In genomic region chr7:151089893-151090730, GRCh38 we compare ENCODE assay signal across 9 cellular contexts. TPM values are rescaled to one million over a fixed set of nuclear protein-coding genes. Genes with fewer than 3 reads are reported as not detected.
DNase-seq lines count a peak whose midpoint lies in the region; ATAC-seq, FAIRE-seq and TF ChIP-seq lines count a peak whose summit lies in the region.
"Had no signal": no experiment of that assay in that cellular context is flagged by ENCODE, and none has a peak within 500 bp of the region (broad histone marks: within the 10 kb centered on the region; RNA-seq: fewer than 3 reads in every experiment).

No MANE protein-coding gene starts in this region.

- H3K9me3 ChIP-seq in HUES64 (ENCODE audit: insufficient read depth, low read depth, low read length): no peaks in the 10 kb centered on the region
- H3K9me3 ChIP-seq in HepG2 (ENCODE audit: low read length): no peaks in the 10 kb centered on the region
- H3K9me3 ChIP-seq in smooth muscle cell (replicated peaks; ENCODE audit: low read depth): no peaks in the 10 kb centered on the region

- peak in 1 of 61 donors; percentile 91 for DNase-seq in caudate nucleus (lab: John Stamatoyannopoulos, UW)
- DNase-seq in HepG2 (ENCODE audit: low spot score): no peak
- no peak for DNase-seq in smooth muscle cell (lab: John Stamatoyannopoulos, UW; ENCODE audit: unreplicated experiment)
- no peak for DNase-seq in SW 1271 (lab: John Stamatoyannopoulos, UW)
- DNase-seq in head of caudate nucleus: no peak
- DNase-seq in GDM1 (lab: John Stamatoyannopoulos, UW): no peak
- DNase-seq: RPMI8226 had no signal

- TF ChIP-seq EP300 in HepG2 (IDR thresholded peaks at IDR 0.05; ENCODE audit: low read depth in 2 of 2, low read length in 2 of 2) (no peak), HepG2 (CRISPR knock-in tag; IDR thresholded peaks at IDR 0.05; ENCODE audit: borderline replicate concordance) (no peak)

- CTCF ChIA-PET in HepG2 (lab: Yijun Ruan, JAX; ENCODE audit: low intra/inter-chr PET ratio, low total read pairs): no interaction called here

- TF ChIP-seq RAD21 in HepG2 (CRISPR knock-in tag; IDR thresholded peaks at IDR 0.05): no peak

- no peak for FAIRE-seq in HepG2 (lab: Jason Lieb, UNC)

- H3K79me2 ChIP-seq in HepG2 (ENCODE audit: insufficient read depth, low read length): peaks cover 82% of the 10 kb centered on the region
- peaks cover 81% of the 10 kb centered on the region for H3K79me2 ChIP-seq in smooth muscle cell (ENCODE audit: low read depth)

- H3K4me1 ChIP-seq in HUES64 (ENCODE audit: insufficient read depth, low read length): peaks cover 26% of the 10 kb centered on the region
- peaks cover 49% of the 10 kb centered on the region for H3K4me1 ChIP-seq in HepG2 (ENCODE audit: insufficient read depth, low read length)
- H3K4me1 ChIP-seq in smooth muscle cell (ENCODE audit: low read depth): peaks cover 28% of the 10 kb centered on the region

- POLR2A ChIA-PET in HepG2 (lab: Yijun Ruan, JAX): interaction anchor here (0.6 to 6.7 kb wide), 4 partner anchors 13 to 62 kb away, joined by 3 to 82 read pairs (median 6); partner anchors contain the start of gene ABCB8

- H4K20me1 ChIP-seq in HepG2 (ENCODE audit: insufficient read depth, low read length): peaks cover 63% of the 10 kb centered on the region
- peaks cover 82% of the 10 kb centered on the region for H4K20me1 ChIP-seq in smooth muscle cell (ENCODE audit: low read depth)

- no peak for TF ChIP-seq CTCF in HepG2 (CRISPR knock-in tag; IDR thresholded peaks at IDR 0.05)
- TF ChIP-seq CTCF in smooth muscle cell (IDR thresholded peaks at IDR 0.05; ENCODE audit: borderline replicate concordance, insufficient read depth, poor library complexity, severe bottlenecking): no peak

- WGBS in HUES64: 83% methylated on average over 22 of the region's 22 CpGs
- 91% methylated on average over 17 of the region's 22 CpGs for WGBS in HepG2 (ENCODE audit: low lambda C conversion rate)
- 84% methylated on average over 17 of the region's 22 CpGs for WGBS in smooth muscle cell (ENCODE audit: low lambda C conversion rate)

- no peak for ATAC-seq in HepG2
- ATAC-seq in HG03097 (IDR thresholded peaks at IDR 0.05; ENCODE audit: low FRiP score, unreplicated experiment): no peak

- BruUV-seq in HepG2 (replicated peaks; lab: Mats Ljungman, UMichigan): no TSS peak

- H3K9ac ChIP-seq in HUES64 (ENCODE audit: low read depth, low read length) (no peak overlapping the region), HepG2 (ENCODE audit: insufficient read depth, low read depth, low read length) (peak overlapping the region; percentile 88; the same call in 1 of the 2 replicates), smooth muscle cell (ENCODE audit: low read depth) (peak overlapping the region; percentile 84)

- H3K27me3 ChIP-seq in HUES64 (ENCODE audit: insufficient read depth, low read length) (peaks cover 35% of the 10 kb centered on the region), HepG2 (ENCODE audit: control insufficient read depth in 1 of 2, insufficient read depth in 2 of 2, low read length in 2 of 2) (no peaks in the 10 kb centered on the region), smooth muscle cell (ENCODE audit: low read depth) (no peaks in the 10 kb centered on the region)

- H3K4me2 ChIP-seq in HepG2 (ENCODE audit: low read depth, low read length): peak overlapping the region; percentile 97
- peak overlapping the region; percentile 92 for H3K4me2 ChIP-seq in smooth muscle cell

- TF ChIP-seq POLR2A in HepG2 (IDR thresholded peaks at IDR 0.05; ENCODE audit: insufficient read depth in 1 of 2, low read depth in 2 of 2, low read length in 2 of 2): no peak

- 0 out of 2 replicates have a peak overlapping the region, but pooled peaks have one; percentile 74 for H3K4me3 ChIP-seq in HUES64 (ENCODE audit: low read length)
- peak overlapping the region in 1 of 3 experiments; percentile 98; a peak in 1 of 6 replicates for H3K4me3 ChIP-seq in HepG2 (replicated peaks in 1 of 3; ENCODE audit: insufficient read depth in 1 of 3, low read depth in 2 of 3, low read length in 3 of 3)
- H3K4me3 ChIP-seq in smooth muscle cell: no peak overlapping the region

- H3K36me3 ChIP-seq in HUES64 (ENCODE audit: insufficient read depth, low read length) (peaks cover 2% of the 10 kb centered on the region; the same call in 1 of the 2 replicates), HepG2 (replicated peaks in 1 of 2; ENCODE audit: control insufficient read depth in 1 of 2, insufficient read depth in 2 of 2, low read length in 2 of 2) (peaks cover 8 to 32% of the 10 kb centered on the region in 2 experiments; a peak in 4 of 5 replicates), smooth muscle cell (ENCODE audit: low read depth) (no peaks in the 10 kb centered on the region)

- intact Hi-C loops in HepG2 (cut with micrococcal nuclease; ENCODE audit: unreplicated experiment): loop anchor here (10.0 kb wide), 1 partner anchor 155 kb away; the partner anchor contains the start of gene SMARCD3
- intact Hi-C loops in head of caudate nucleus (cut with DNase I): no loop called here

- H3F3A ChIP-seq in smooth muscle cell (ENCODE audit: low read depth): peaks cover 21% of the 10 kb centered on the region

- H3K27ac ChIP-seq in HUES64 (ENCODE audit: low read depth, low read length) (no peak overlapping the region), caudate nucleus (ENCODE audit: low read depth, low read length) (peak overlapping the region; percentile 64), HepG2 (ENCODE audit: extremely low read length, insufficient read depth, low read length) (peak overlapping the region; percentile 70), smooth muscle cell (ENCODE audit: low read depth) (peak overlapping the region; percentile 93)

- H2AFZ ChIP-seq in HepG2 (ENCODE audit: low read length): no peak overlapping the region
- no peak overlapping the region for H2AFZ ChIP-seq in smooth muscle cell (ENCODE audit: low read depth)

- in situ Hi-C loops in HepG2 (cut with HindIII; ENCODE audit: extremely low pct_ligation_motif_present, low pct_unique_long_range_greater_than_20kb): no loop called here

RNA-seq across cellular contexts. Expression of gene AGAP3, which starts 3.8 kb away (rescaled TPM):
- 36.3 TPM for polyA plus RNA-seq in HUES64 (2013, experiment 1 of 2)
- polyA plus RNA-seq in HUES64 (2013, experiment 2 of 2): 35.4 TPM
- total RNA-seq in HepG2 (2016; rRNA removed; fragmentation: Illumina TruSeq; extraction: Trizol) (24.9 and 31.3 TPM in 2 replicates), smooth muscle cell (27.2 and 29.8 TPM in 2 replicates)
- total RNA-seq in HepG2 (2016; cell fraction: cytosol; rRNA removed; fragmentation: Illumina TruSeq; extraction: Trizol; ENCODE audit: low read depth): 26.6 and 28.2 TPM in 2 replicates
- 24.2 and 30.5 TPM in 2 replicates for total RNA-seq in HepG2 (2016; cell fraction: insoluble cytoplasmic fraction; rRNA removed; fragmentation: Illumina TruSeq; extraction: Trizol)
- total RNA-seq in HepG2 (2016; cell fraction: membrane; rRNA removed; fragmentation: Illumina TruSeq; extraction: Trizol): 34.8 and 39.9 TPM in 2 replicates
- 26.5 and 31.8 TPM in 2 replicates for total RNA-seq in HepG2 (2016; cell fraction: nucleus; rRNA removed; fragmentation: Illumina TruSeq; extraction: Trizol)
- polyA plus RNA-seq in HepG2 (2011; rRNA removed) (61.4 and 62.0 TPM in 2 replicates), smooth muscle cell (51.4 and 87.3 TPM in 2 replicates)
- polyA plus RNA-seq in HepG2 (2011; cell fraction: cytosol; rRNA removed): 54.9 and 70.5 TPM in 2 replicates
- 255 and 313 TPM in 2 replicates for polyA plus RNA-seq in HepG2 (2011; cell fraction: nucleus; rRNA removed)
- 46.4 and 66.8 TPM in 2 replicates for polyA plus RNA-seq in HepG2 (2012)
- 23.3 and 25.2 TPM in 2 replicates for polyA plus RNA-seq in HepG2 (2016; cell fraction: cytosol; fragmentation: Illumina TruSeq; extraction: Trizol; ENCODE audit: low read depth)
- polyA plus RNA-seq in HepG2 (2016; cell fraction: insoluble cytoplasmic fraction; fragmentation: Illumina TruSeq; extraction: Trizol; ENCODE audit: low read depth): 36.6 and 44.9 TPM in 2 replicates
- polyA plus RNA-seq in HepG2 (2016; cell fraction: membrane; fragmentation: Illumina TruSeq; extraction: Trizol; ENCODE audit: low read depth): 48.3 and 57.9 TPM in 2 replicates
- 94.3 and 94.4 TPM in 2 replicates for polyA plus RNA-seq in HepG2 (2016; cell fraction: nucleus; fragmentation: Illumina TruSeq; extraction: Trizol; ENCODE audit: insufficient read depth, low read depth)
- 70.7 and 91.8 TPM in 2 replicates for polyA minus RNA-seq in HepG2 (2011; rRNA and poly(A)+ RNA removed; ENCODE audit: low replicate concordance)
- 43.3 and 46.7 TPM in 2 replicates for polyA minus RNA-seq in HepG2 (2011; cell fraction: cytosol; rRNA and poly(A)+ RNA removed)
- polyA minus RNA-seq in HepG2 (2011; cell fraction: nucleus; rRNA and poly(A)+ RNA removed): 71.4 and 81.1 TPM in 2 replicates

RNA-seq across cellular contexts. Expression of gene TMUB1, which starts 6.8 kb away (rescaled TPM):
- polyA plus RNA-seq in HUES64 (2013, experiment 1 of 2): 34.7 TPM
- polyA plus RNA-seq in HUES64 (2013, experiment 2 of 2): 37.9 TPM
- 31.8 and 51.6 TPM in 2 replicates for total RNA-seq in HepG2 (2016; rRNA removed; fragmentation: Illumina TruSeq; extraction: Trizol)
- total RNA-seq in HepG2 (2016; cell fraction: cytosol; rRNA removed; fragmentation: Illumina TruSeq; extraction: Trizol; ENCODE audit: low read depth): 65.7 and 75.8 TPM in 2 replicates
- 32.2 and 52.0 TPM in 2 replicates for total RNA-seq in HepG2 (2016; cell fraction: insoluble cytoplasmic fraction; rRNA removed; fragmentation: Illumina TruSeq; extraction: Trizol)
- 89.1 and 106 TPM in 2 replicates for total RNA-seq in HepG2 (2016; cell fraction: membrane; rRNA removed; fragmentation: Illumina TruSeq; extraction: Trizol)
- total RNA-seq in HepG2 (2016; cell fraction: nucleus; rRNA removed; fragmentation: Illumina TruSeq; extraction: Trizol): 25.0 and 26.7 TPM in 2 replicates
- polyA plus RNA-seq in HepG2 (2011; rRNA removed): 44.8 and 47.8 TPM in 2 replicates
- 27.8 and 54.6 TPM in 2 replicates for polyA plus RNA-seq in HepG2 (2011; cell fraction: cytosol; rRNA removed)
- 66.5 and 75.5 TPM in 2 replicates for polyA plus RNA-seq in HepG2 (2011; cell fraction: nucleus; rRNA removed)
- polyA plus RNA-seq in HepG2 (2012): 33.8 and 40.3 TPM in 2 replicates
- polyA plus RNA-seq in HepG2 (2016; cell fraction: cytosol; fragmentation: Illumina TruSeq; extraction: Trizol; ENCODE audit: low read depth): 123 and 138 TPM in 2 replicates
- 51.6 and 55.5 TPM in 2 replicates for polyA plus RNA-seq in HepG2 (2016; cell fraction: insoluble cytoplasmic fraction; fragmentation: Illumina TruSeq; extraction: Trizol; ENCODE audit: low read depth)
- 146 and 154 TPM in 2 replicates for polyA plus RNA-seq in HepG2 (2016; cell fraction: membrane; fragmentation: Illumina TruSeq; extraction: Trizol; ENCODE audit: low read depth)
- 85.5 and 89.1 TPM in 2 replicates for polyA plus RNA-seq in HepG2 (2016; cell fraction: nucleus; fragmentation: Illumina TruSeq; extraction: Trizol; ENCODE audit: insufficient read depth, low read depth)
- polyA minus RNA-seq in HepG2 (2011; rRNA and poly(A)+ RNA removed; ENCODE audit: low replicate concordance): 5.6 and 25.8 TPM in 2 replicates
- 22.8 and 25.2 TPM in 2 replicates for polyA minus RNA-seq in HepG2 (2011; cell fraction: cytosol; rRNA and poly(A)+ RNA removed)
- 5.6 and 6.3 TPM in 2 replicates for polyA minus RNA-seq in HepG2 (2011; cell fraction: nucleus; rRNA and poly(A)+ RNA removed)
- total RNA-seq in smooth muscle cell: 30.3 and 35.9 TPM in 2 replicates
- 69.8 and 70.4 TPM in 2 replicates for polyA plus RNA-seq in smooth muscle cell

RNA-seq across cellular contexts. Expression of gene FASTK, which starts 9.5 kb away (rescaled TPM):
- polyA plus RNA-seq in HUES64 (2013, experiment 1 of 2): 39.7 TPM
- polyA plus RNA-seq in HUES64 (2013, experiment 2 of 2): 35.6 TPM
- 33.0 and 52.9 TPM in 2 replicates for total RNA-seq in HepG2 (2016; rRNA removed; fragmentation: Illumina TruSeq; extraction: Trizol)
- total RNA-seq in HepG2 (2016; cell fraction: cytosol; rRNA removed; fragmentation: Illumina TruSeq; extraction: Trizol; ENCODE audit: low read depth): 29.1 and 30.5 TPM in 2 replicates
- 32.4 and 60.3 TPM in 2 replicates for total RNA-seq in HepG2 (2016; cell fraction: insoluble cytoplasmic fraction; rRNA removed; fragmentation: Illumina TruSeq; extraction: Trizol)
- total RNA-seq in HepG2 (2016; cell fraction: membrane; rRNA removed; fragmentation: Illumina TruSeq; extraction: Trizol): 41.0 and 43.4 TPM in 2 replicates
- total RNA-seq in HepG2 (2016; cell fraction: nucleus; rRNA removed; fragmentation: Illumina TruSeq; extraction: Trizol): 51.3 and 66.2 TPM in 2 replicates
- polyA plus RNA-seq in HepG2 (2011; rRNA removed): 55.7 and 69.5 TPM in 2 replicates
- polyA plus RNA-seq in HepG2 (2011; cell fraction: cytosol; rRNA removed): 26.4 and 50.0 TPM in 2 replicates
- polyA plus RNA-seq in HepG2 (2011; cell fraction: nucleus; rRNA removed): 502 and 643 TPM in 2 replicates
- 25.5 and 34.3 TPM in 2 replicates for polyA plus RNA-seq in HepG2 (2012)
- polyA plus RNA-seq in HepG2 (2016; cell fraction: cytosol; fragmentation: Illumina TruSeq; extraction: Trizol; ENCODE audit: low read depth): 23.6 and 24.6 TPM in 2 replicates
- 29.6 and 34.7 TPM in 2 replicates for polyA plus RNA-seq in HepG2 (2016; cell fraction: insoluble cytoplasmic fraction; fragmentation: Illumina TruSeq; extraction: Trizol; ENCODE audit: low read depth)
- polyA plus RNA-seq in HepG2 (2016; cell fraction: membrane; fragmentation: Illumina TruSeq; extraction: Trizol; ENCODE audit: low read depth): 31.2 and 34.1 TPM in 2 replicates
- polyA plus RNA-seq in HepG2 (2016; cell fraction: nucleus; fragmentation: Illumina TruSeq; extraction: Trizol; ENCODE audit: insufficient read depth, low read depth): 122 and 126 TPM in 2 replicates
- 72.5 and 75.7 TPM in 2 replicates for polyA minus RNA-seq in HepG2 (2011; rRNA and poly(A)+ RNA removed; ENCODE audit: low replicate concordance)
- 14.0 and 16.2 TPM in 2 replicates for polyA minus RNA-seq in HepG2 (2011; cell fraction: cytosol; rRNA and poly(A)+ RNA removed)
- 80.8 and 95.9 TPM in 2 replicates for polyA minus RNA-seq in HepG2 (2011; cell fraction: nucleus; rRNA and poly(A)+ RNA removed)
- total RNA-seq in smooth muscle cell: 92.0 and 100 TPM in 2 replicates
- 177 and 188 TPM in 2 replicates for polyA plus RNA-seq in smooth muscle cell

RNA-seq across cellular contexts. Expression of gene SLC4A2, which starts 30.7 kb away (rescaled TPM):
- polyA plus RNA-seq in HUES64 (2013, experiment 1 of 2): 57.5 TPM
- 49.5 TPM for polyA plus RNA-seq in HUES64 (2013, experiment 2 of 2)
- total RNA-seq in HepG2 (2016; rRNA removed; fragmentation: Illumina TruSeq; extraction: Trizol) (47.4 and 73.4 TPM in 2 replicates), smooth muscle cell (42.3 and 89.3 TPM in 2 replicates)
- total RNA-seq in HepG2 (2016; cell fraction: cytosol; rRNA removed; fragmentation: Illumina TruSeq; extraction: Trizol; ENCODE audit: low read depth): 8.6 and 14.7 TPM in 2 replicates
- 34.8 and 77.4 TPM in 2 replicates for total RNA-seq in HepG2 (2016; cell fraction: insoluble cytoplasmic fraction; rRNA removed; fragmentation: Illumina TruSeq; extraction: Trizol)
- total RNA-seq in HepG2 (2016; cell fraction: membrane; rRNA removed; fragmentation: Illumina TruSeq; extraction: Trizol): 26.6 and 30.8 TPM in 2 replicates
- total RNA-seq in HepG2 (2016; cell fraction: nucleus; rRNA removed; fragmentation: Illumina TruSeq; extraction: Trizol): 63.4 and 65.4 TPM in 2 replicates
- polyA plus RNA-seq in HepG2 (2011; rRNA removed) (46.0 and 51.9 TPM in 2 replicates), smooth muscle cell (96.4 and 104 TPM in 2 replicates)
- polyA plus RNA-seq in HepG2 (2011; cell fraction: cytosol; rRNA removed): 27.2 and 39.8 TPM in 2 replicates
- 152 and 184 TPM in 2 replicates for polyA plus RNA-seq in HepG2 (2011; cell fraction: nucleus; rRNA removed)
- polyA plus RNA-seq in HepG2 (2012): 43.5 and 58.1 TPM in 2 replicates
- 13.4 and 18.9 TPM in 2 replicates for polyA plus RNA-seq in HepG2 (2016; cell fraction: cytosol; fragmentation: Illumina TruSeq; extraction: Trizol; ENCODE audit: low read depth)
- polyA plus RNA-seq in HepG2 (2016; cell fraction: insoluble cytoplasmic fraction; fragmentation: Illumina TruSeq; extraction: Trizol; ENCODE audit: low read depth): 43.1 and 59.0 TPM in 2 replicates
- 34.8 and 39.1 TPM in 2 replicates for polyA plus RNA-seq in HepG2 (2016; cell fraction: membrane; fragmentation: Illumina TruSeq; extraction: Trizol; ENCODE audit: low read depth)
- polyA plus RNA-seq in HepG2 (2016; cell fraction: nucleus; fragmentation: Illumina TruSeq; extraction: Trizol; ENCODE audit: insufficient read depth, low read depth): 204 and 209 TPM in 2 replicates
- polyA minus RNA-seq in HepG2 (2011; rRNA and poly(A)+ RNA removed; ENCODE audit: low replicate concordance): 135 and 192 TPM in 2 replicates
- 36.1 and 36.4 TPM in 2 replicates for polyA minus RNA-seq in HepG2 (2011; cell fraction: cytosol; rRNA and poly(A)+ RNA removed)
- polyA minus RNA-seq in HepG2 (2011; cell fraction: nucleus; rRNA and poly(A)+ RNA removed): 37.8 and 40.6 TPM in 2 replicates

RNA-seq across cellular contexts. Expression of gene CDK5, which starts 32.4 kb away (rescaled TPM):
- 17.2 TPM for polyA plus RNA-seq in HUES64 (2013, experiment 1 of 2)
- polyA plus RNA-seq in HUES64 (2013, experiment 2 of 2): 18.1 TPM
- total RNA-seq in HepG2 (2016; rRNA removed; fragmentation: Illumina TruSeq; extraction: Trizol) (21.3 and 22.6 TPM in 2 replicates), smooth muscle cell (18.6 and 22.1 TPM in 2 replicates)
- total RNA-seq in HepG2 (2016; cell fraction: cytosol; rRNA removed; fragmentation: Illumina TruSeq; extraction: Trizol; ENCODE audit: low read depth): 12.6 and 13.7 TPM in 2 replicates
- 20.7 and 24.2 TPM in 2 replicates for total RNA-seq in HepG2 (2016; cell fraction: insoluble cytoplasmic fraction; rRNA removed; fragmentation: Illumina TruSeq; extraction: Trizol)
- 11.2 and 14.0 TPM in 2 replicates for total RNA-seq in HepG2 (2016; cell fraction: membrane; rRNA removed; fragmentation: Illumina TruSeq; extraction: Trizol)
- 11.2 and 11.8 TPM in 2 replicates for total RNA-seq in HepG2 (2016; cell fraction: nucleus; rRNA removed; fragmentation: Illumina TruSeq; extraction: Trizol)
- polyA plus RNA-seq in HepG2 (2011; rRNA removed) (16.4 and 17.3 TPM in 2 replicates), smooth muscle cell (36.4 and 50.1 TPM in 2 replicates)
- 19.6 and 22.3 TPM in 2 replicates for polyA plus RNA-seq in HepG2 (2011; cell fraction: cytosol; rRNA removed)
- polyA plus RNA-seq in HepG2 (2011; cell fraction: nucleus; rRNA removed): 13.9 TPM in 2 replicates
- 12.1 and 12.5 TPM in 2 replicates for polyA plus RNA-seq in HepG2 (2012)
- 8.2 and 9.4 TPM in 2 replicates for polyA plus RNA-seq in HepG2 (2016; cell fraction: cytosol; fragmentation: Illumina TruSeq; extraction: Trizol; ENCODE audit: low read depth)
- polyA plus RNA-seq in HepG2 (2016; cell fraction: insoluble cytoplasmic fraction; fragmentation: Illumina TruSeq; extraction: Trizol; ENCODE audit: low read depth): 24.7 and 27.5 TPM in 2 replicates
- 9.4 and 11.3 TPM in 2 replicates for polyA plus RNA-seq in HepG2 (2016; cell fraction: membrane; fragmentation: Illumina TruSeq; extraction: Trizol; ENCODE audit: low read depth)
- polyA plus RNA-seq in HepG2 (2016; cell fraction: nucleus; fragmentation: Illumina TruSeq; extraction: Trizol; ENCODE audit: insufficient read depth, low read depth): 18.0 and 20.6 TPM in 2 replicates
- 36.0 and 75.6 TPM in 2 replicates for polyA minus RNA-seq in HepG2 (2011; rRNA and poly(A)+ RNA removed; ENCODE audit: low replicate concordance)
- polyA minus RNA-seq in HepG2 (2011; cell fraction: cytosol; rRNA and poly(A)+ RNA removed): 8.6 and 12.4 TPM in 2 replicates
- polyA minus RNA-seq in HepG2 (2011; cell fraction: nucleus; rRNA and poly(A)+ RNA removed): 7.0 and 11.7 TPM in 2 replicates
